ENCODE assay signal across 8 cellular contexts in genomic region chr9:111897831-111898144, GRCh38. TPM values are rescaled to one million over a fixed set of nuclear protein-coding genes. Genes with fewer than 3 reads are reported as not detected.
DNase-seq lines count a peak whose midpoint lies in the region; ATAC-seq and TF ChIP-seq lines count a peak whose summit lies in the region.

No MANE protein-coding gene starts in this region.

- H3K4me3 ChIP-seq in AG09309 (ENCODE audit: control insufficient read depth, low read depth, low read length) (peak overlapping the region; percentile 99), adipocyte (ENCODE audit: low read length) (peak overlapping the region; percentile 100), left lung (peak overlapping the region; percentile 89 to 96)

- no peaks in the 10 kb centered on the region for H3K27me3 ChIP-seq in adipocyte (replicated peaks; ENCODE audit: control insufficient read depth, insufficient read depth, low read length)
- H3K27me3 ChIP-seq in left lung = no peaks in the 10 kb centered on the region

- H3K9ac ChIP-seq in adipocyte (ENCODE audit: low read length) = peak overlapping the region; percentile 98

- no peaks in the 10 kb centered on the region for H3K36me3 ChIP-seq in adipocyte (ENCODE audit: control insufficient read depth, insufficient read depth, low read length, severe bottlenecking)
- H3K36me3 ChIP-seq in left lung = no peaks in the 10 kb centered on the region

- intact Hi-C loops in left lung (cut with DNase I) = no loop called here

- H3K4me1 ChIP-seq in adipocyte (ENCODE audit: control insufficient read depth, insufficient read depth, low read length) (peaks cover 52% of the 10 kb centered on the region), left lung (peaks cover 39 to 58% of the 10 kb centered on the region in 2 donors)

- H3K9me3 ChIP-seq in adipocyte (ENCODE audit: control insufficient read depth, low read length) = no peaks in the 10 kb centered on the region
- no peaks in the 10 kb centered on the region for H3K9me3 ChIP-seq in left lung

- DNase-seq in AG09309 (ENCODE audit: low read depth) (no peak), adipocyte (ENCODE audit: low read depth) (peak; percentile 38), left lung (no peak), NCI-H1930 (lab: John Stamatoyannopoulos, UW) (no peak), ecto neural progenitor cell (ENCODE audit: low spot score) (no peak)

- peak overlapping the region; percentile 92 to 97 for H3K27ac ChIP-seq in left lung

- TF ChIP-seq CTCF in AG09309 (IDR thresholded peaks at IDR 0.05; ENCODE audit: control insufficient read depth, insufficient read depth, low read depth, low read length, missing control alignments) (no peak), left lung (IDR thresholded peaks at IDR 0.05) (no peak)

- ATAC-seq in GM18909 (IDR thresholded peaks at IDR 0.05; ENCODE audit: poor library complexity, unreplicated experiment) (peak; percentile 33), HG03280 (IDR thresholded peaks at IDR 0.05; ENCODE audit: unreplicated experiment) (peak; percentile 33), left lung (no peak), GM21619 (IDR thresholded peaks at IDR 0.05; ENCODE audit: unreplicated experiment) (no peak)

RNA-seq across cellular contexts. Expression of gene UGCG, which starts 1.2 kb away (rescaled TPM):
- total RNA-seq in left lung = 10 to 100 TPM; 29.0 to 42.1 TPM

Comparison
In these comparisons a context has a peak if more than half of its experiments do, and no peak if none do; other contexts are left out.
1. ATAC-seq: peak in GM18909 (single experiment) and HG03280 (single experiment); none in left lung (single experiment) and GM21619 (single experiment).
2. Peak in every context shown above with its lines, with median percentiles within 50 percentile points of each other: H3K4me3 ChIP-seq.